In the genomic region with DNA sequence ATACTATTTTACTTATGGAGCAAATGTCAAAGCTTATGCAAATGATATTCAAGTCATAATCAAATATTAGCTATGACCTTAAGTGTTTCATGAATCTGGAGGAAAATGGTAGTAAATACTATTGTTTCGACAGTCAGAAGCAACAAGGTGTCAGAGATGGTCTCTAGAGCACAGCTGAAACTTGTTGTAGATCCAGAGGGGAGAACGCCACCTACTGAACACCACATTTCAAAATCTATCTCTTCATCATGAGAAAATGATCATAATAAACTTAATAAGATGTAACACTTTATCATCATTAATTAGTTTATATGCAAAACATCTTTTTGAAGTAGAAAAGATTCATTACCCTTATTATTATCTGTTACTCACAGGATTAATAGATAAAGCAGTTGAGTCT, we compare ENCODE assay signal across 15 cellular contexts.
DNase-seq lines count a peak whose midpoint lies in the region; ATAC-seq, FAIRE-seq and TF ChIP-seq lines count a peak whose summit lies in the region.
"Had no signal": no experiment of that assay in that cellular context is flagged by ENCODE, and none has a peak within 500 bp of the region (broad histone marks: within the 10 kb centered on the region; RNA-seq: fewer than 3 reads in every experiment).

No MANE protein-coding gene starts in this region.

- DNase-seq in natural killer cell, result no peak
- no peak for DNase-seq in natural killer cell treated with Interleukin-12 subunit alpha and Interleukin-12 subunit beta and Interleukin-15 and Interleukin-18, amount 100 ng/mL, for 72 hours (ENCODE audit: low spot score)
- peak; percentile 21 for DNase-seq in HuH-7 (ENCODE audit: low spot score)
- DNase-seq in activated T-helper 1 cell treated with anti-CD3 and anti-CD28 coated beads, Interleukin-12 subunit alpha, Interleukin-12 subunit beta, Interleukin-2, Interleukin-4 antibody, amounts not matched to agents 30 ng/mL and 10 ng/mL and 1 ng/mL, durations not matched to agents 14 hours and 24 hours and 36 hours (ENCODE audit: low spot score), result peak; percentile 5
- DNase-seq in small intestine, result peak; percentile 11
- DNase-seq in NCI-H510A (lab: John Stamatoyannopoulos, UW), result no peak
- no peak for DNase-seq in NK-92 treated with Interleukin-12 subunit alpha and Interleukin-12 subunit beta, amount 100 ng/mL, for 24 hours (lab: John Stamatoyannopoulos, UW)
- DNase-seq: NCI-H1105; NCI-H524 treated with DMSO at 0.1 percent for 48 hours; stimulated activated CD4-positive, alpha-beta T cell treated with anti-CD3 and anti-CD28 coated beads, Interleukin-1b, Interleukin-23, amount 100 ng/mL, for 48 hours; stimulated activated naive CD8-positive, alpha-beta T cell treated with anti-CD3 and anti-CD28 coated beads, Interleukin-15, amount 100 ng/mL, for 72 hours had no signal

- intact Hi-C loops in natural killer cell (cut with micrococcal nuclease), result loop anchor here (5.0 kb wide), 2 partner anchors 291 to 421 kb away; a partner anchor contains a TSS
- intact Hi-C loops in activated T-helper 1 cell treated with anti-CD3 and anti-CD28 coated beads, Interleukin-12 subunit alpha, Interleukin-12 subunit beta, Interleukin-2, Interleukin-4 antibody, amounts not matched to agents 30 ng/mL and 10 ng/mL and 1 ng/mL, durations not matched to agents 14 hours and 24 hours and 36 hours (cut with micrococcal nuclease), result loop anchor here (1.0 to 10.0 kb wide), 6 partner anchors 51 to 732 kb away; no protein-coding TSS in a partner anchor

- ATAC-seq in natural killer cell, result peak in 2 of 3 donors; percentile 59 to 73
- ATAC-seq in natural killer cell treated with Interleukin-12 subunit alpha and Interleukin-12 subunit beta and Interleukin-15 and Interleukin-18, amount 100 ng/mL, for 72 hours, result no peak
- no peak for ATAC-seq in HG03280 (IDR thresholded peaks at IDR 0.05; ENCODE audit: unreplicated experiment)
- ATAC-seq: stimulated activated naive CD8-positive, alpha-beta T cell treated with anti-CD3 and anti-CD28 coated beads, Interleukin-15, amount 100 ng/mL, for 72 hours had no signal

- no peak overlapping the region for H3K27ac ChIP-seq in small intestine (ENCODE audit: low read depth in 1 of 2, low read length in 1 of 2)
- H3K27ac ChIP-seq: SK-N-MC had no signal

- WGBS in small intestine, 3 donors, result 68 to 70% (median 69%) methylated on average over 2 of the region's 2 CpGs

- H3K4me1 ChIP-seq in small intestine (ENCODE audit: control insufficient read depth in 2 of 2, insufficient read depth in 1 of 2, low read depth in 1 of 2, low read length in 1 of 2), result no peaks in the 10 kb centered on the region

- no peaks in the 10 kb centered on the region for H3K4me1 Mint-ChIP-seq in natural killer cell
- no peaks in the 10 kb centered on the region for H3K4me1 Mint-ChIP-seq in natural killer cell treated with Interleukin-12 subunit alpha and Interleukin-12 subunit beta and Interleukin-15 and Interleukin-18, amount 100 ng/mL, for 72 hours (ENCODE audit: low read depth in 2 of 2)
- peaks cover 8% of the 10 kb centered on the region for H3K4me1 Mint-ChIP-seq in activated T-helper 1 cell treated with anti-CD3 and anti-CD28 coated beads, Interleukin-12 subunit alpha, Interleukin-12 subunit beta, Interleukin-2, Interleukin-4 antibody, amounts not matched to agents 30 ng/mL and 10 ng/mL and 1 ng/mL, durations not matched to agents 14 hours and 24 hours and 36 hours (ENCODE audit: low read depth)
- H3K4me1 Mint-ChIP-seq: stimulated activated naive CD8-positive, alpha-beta T cell treated with anti-CD3 and anti-CD28 coated beads, Interleukin-15, amount 100 ng/mL, for 72 hours had no signal

- no peak for TF ChIP-seq CTCF in natural killer cell (IDR thresholded peaks at IDR 0.05)

- H3K4me3 ChIP-seq in small intestine (ENCODE audit: low read depth in 1 of 2, low read length in 2 of 2), result no peak overlapping the region
- H3K4me3 ChIP-seq: SK-N-MC had no signal

- H3K9me3 Mint-ChIP-seq in natural killer cell, result peaks cover 0 to 5% of the 10 kb centered on the region in 2 donors
- no peaks in the 10 kb centered on the region for H3K9me3 Mint-ChIP-seq in natural killer cell treated with Interleukin-12 subunit alpha and Interleukin-12 subunit beta and Interleukin-15 and Interleukin-18, amount 100 ng/mL, for 72 hours
- peaks cover 9% of the 10 kb centered on the region for H3K9me3 Mint-ChIP-seq in activated T-helper 1 cell treated with anti-CD3 and anti-CD28 coated beads, Interleukin-12 subunit alpha, Interleukin-12 subunit beta, Interleukin-2, Interleukin-4 antibody, amounts not matched to agents 30 ng/mL and 10 ng/mL and 1 ng/mL, durations not matched to agents 14 hours and 24 hours and 36 hours

- no peak overlapping the region for H3K4me3 Mint-ChIP-seq in natural killer cell
- no peak overlapping the region for H3K4me3 Mint-ChIP-seq in natural killer cell treated with Interleukin-12 subunit alpha and Interleukin-12 subunit beta and Interleukin-15 and Interleukin-18, amount 100 ng/mL, for 72 hours
- H3K4me3 Mint-ChIP-seq in activated T-helper 1 cell treated with anti-CD3 and anti-CD28 coated beads, Interleukin-12 subunit alpha, Interleukin-12 subunit beta, Interleukin-2, Interleukin-4 antibody, amounts not matched to agents 30 ng/mL and 10 ng/mL and 1 ng/mL, durations not matched to agents 14 hours and 24 hours and 36 hours, result no peak overlapping the region
- H3K4me3 Mint-ChIP-seq: mesothelial cell of epicardium; stimulated activated naive CD8-positive, alpha-beta T cell treated with anti-CD3 and anti-CD28 coated beads, Interleukin-15, amount 100 ng/mL, for 72 hours had no signal

- no peak for FAIRE-seq in small intestine (lab: Jason Lieb, UNC)

- no peaks in the 10 kb centered on the region for H3K9me3 ChIP-seq in small intestine (ENCODE audit: control insufficient read depth, low read depth)

- H3K36me3 ChIP-seq in small intestine (ENCODE audit: control insufficient read depth in 2 of 2, insufficient read depth in 2 of 2, low read length in 2 of 2), result no peaks in the 10 kb centered on the region

- H3K36me3 Mint-ChIP-seq in natural killer cell, result no peaks in the 10 kb centered on the region
- peaks cover 6% of the 10 kb centered on the region for H3K36me3 Mint-ChIP-seq in natural killer cell treated with Interleukin-12 subunit alpha and Interleukin-12 subunit beta and Interleukin-15 and Interleukin-18, amount 100 ng/mL, for 72 hours
- no peaks in the 10 kb centered on the region for H3K36me3 Mint-ChIP-seq in activated T-helper 1 cell treated with anti-CD3 and anti-CD28 coated beads, Interleukin-12 subunit alpha, Interleukin-12 subunit beta, Interleukin-2, Interleukin-4 antibody, amounts not matched to agents 30 ng/mL and 10 ng/mL and 1 ng/mL, durations not matched to agents 14 hours and 24 hours and 36 hours (ENCODE audit: low read depth)

- H3K27me3 ChIP-seq in small intestine (ENCODE audit: control insufficient read depth in 2 of 2, insufficient read depth in 2 of 2, low read length in 2 of 2), result peaks cover 0 to 1% of the 10 kb centered on the region in 2 donors

- H3K27me3 Mint-ChIP-seq in natural killer cell (ENCODE audit: low read depth in 2 of 2), result peaks cover 28 to 40% of the 10 kb centered on the region in 2 donors
- peaks cover 19% of the 10 kb centered on the region in 2 donors for H3K27me3 Mint-ChIP-seq in natural killer cell treated with Interleukin-12 subunit alpha and Interleukin-12 subunit beta and Interleukin-15 and Interleukin-18, amount 100 ng/mL, for 72 hours
- peaks cover 33% of the 10 kb centered on the region for H3K27me3 Mint-ChIP-seq in activated T-helper 1 cell treated with anti-CD3 and anti-CD28 coated beads, Interleukin-12 subunit alpha, Interleukin-12 subunit beta, Interleukin-2, Interleukin-4 antibody, amounts not matched to agents 30 ng/mL and 10 ng/mL and 1 ng/mL, durations not matched to agents 14 hours and 24 hours and 36 hours (ENCODE audit: insufficient read depth)

- no peak overlapping the region for H3K27ac Mint-ChIP-seq in natural killer cell
- no peak overlapping the region for H3K27ac Mint-ChIP-seq in natural killer cell treated with Interleukin-12 subunit alpha and Interleukin-12 subunit beta and Interleukin-15 and Interleukin-18, amount 100 ng/mL, for 72 hours
- H3K27ac Mint-ChIP-seq in activated T-helper 1 cell treated with anti-CD3 and anti-CD28 coated beads, Interleukin-12 subunit alpha, Interleukin-12 subunit beta, Interleukin-2, Interleukin-4 antibody, amounts not matched to agents 30 ng/mL and 10 ng/mL and 1 ng/mL, durations not matched to agents 14 hours and 24 hours and 36 hours, result no peak overlapping the region
- H3K27ac Mint-ChIP-seq: mesothelial cell of epicardium, progenitor cell of endocrine pancreas had no signal

Comparison
In these comparisons a context has a peak if more than half of its experiments do, and no peak if none do; other contexts are left out.
1. ATAC-seq: peak in natural killer cell (2 of 3); none in natural killer cell treated with Interleukin-12 subunit alpha and Interleukin-12 subunit beta and Interleukin-15 and Interleukin-18, amount 100 ng/mL, for 72 hours (0 of 2) and HG03280 (single experiment).
2. DNase-seq: peak in HuH-7 (single experiment), activated T-helper 1 cell treated with anti-CD3 and anti-CD28 coated beads, Interleukin-12 subunit alpha, Interleukin-12 subunit beta, Interleukin-2, Interleukin-4 antibody, amounts not matched to agents 30 ng/mL and 10 ng/mL and 1 ng/mL, durations not matched to agents 14 hours and 24 hours and 36 hours (single experiment) and small intestine (single experiment); none in natural killer cell (single experiment), natural killer cell treated with Interleukin-12 subunit alpha and Interleukin-12 subunit beta and Interleukin-15 and Interleukin-18, amount 100 ng/mL, for 72 hours (single experiment), NCI-H510A (single experiment) and NK-92 treated with Interleukin-12 subunit alpha and Interleukin-12 subunit beta, amount 100 ng/mL, for 24 hours (single experiment).